Comparison of ENCODE assay signal across 8 cellular contexts in the genomic region with DNA sequence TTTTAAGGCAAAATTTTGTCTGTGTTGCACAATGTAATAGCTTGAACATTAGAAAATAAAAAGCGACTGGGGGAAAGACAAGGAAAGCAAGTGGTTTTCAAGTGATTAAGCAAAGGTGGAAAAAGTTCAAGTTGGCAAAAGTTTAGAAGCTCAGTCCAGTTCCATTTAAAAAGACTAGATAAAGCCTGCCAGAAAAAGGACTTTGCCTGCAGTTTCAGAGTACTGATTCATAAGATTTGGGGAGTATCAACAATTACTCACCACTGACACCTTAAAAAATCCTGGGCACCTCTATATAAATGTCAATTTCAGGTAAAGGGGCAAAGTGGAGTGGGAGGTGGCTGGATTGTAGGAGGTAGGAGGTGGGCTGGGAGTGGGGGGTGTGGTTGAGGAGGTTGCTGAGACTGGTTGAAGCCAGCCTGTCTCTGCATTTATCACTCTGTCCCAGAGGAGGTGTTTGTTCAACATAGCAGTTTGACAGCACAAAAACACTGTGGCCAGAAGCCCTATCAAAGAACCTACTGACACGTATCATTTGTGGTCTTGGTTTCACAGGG. TPM values are rescaled to one million over a fixed set of nuclear protein-coding genes. Genes with fewer than 3 reads are reported as not detected.
A peak's percentile ranks its signal among the peaks of the same experiment; 100 is the strongest.
DNase-seq lines count a peak whose midpoint lies in the region; ATAC-seq and TF ChIP-seq lines count a peak whose summit lies in the region.
"Had no signal": no experiment of that assay in that cellular context is flagged by ENCODE, and none has a peak within 500 bp of the region (broad histone marks: within the 10 kb centered on the region; RNA-seq: fewer than 3 reads in every experiment).

No MANE protein-coding gene starts in this region.

- no peaks in the 10 kb centered on the region for H3K9me3 ChIP-seq in adrenal gland (replicated peaks in 1 of 3)
- H3K9me3 ChIP-seq in hepatocyte (ENCODE audit: low read depth) = no peaks in the 10 kb centered on the region

- peak overlapping the region; percentile 22 for H3K4me2 ChIP-seq in hepatocyte

- H3K4me1 ChIP-seq in adrenal gland (replicated peaks in 1 of 2) (peaks cover 60 to 83% of the 10 kb centered on the region in 2 donors), hepatocyte (ENCODE audit: insufficient read depth) (peaks cover 9% of the 10 kb centered on the region)

- peaks cover 28% of the 10 kb centered on the region for H3K36me3 Mint-ChIP-seq in stimulated activated naive CD8-positive, alpha-beta T cell treated with anti-CD3 and anti-CD28 coated beads, Interleukin-15, Interleukin-2, amounts not matched to agents 100 ng/mL and 50 ng/mL, for 24 hours (ENCODE audit: low read depth)

- peaks cover 72% of the 10 kb centered on the region for H3K79me2 ChIP-seq in hepatocyte

- H3K27ac Mint-ChIP-seq in stimulated activated naive CD8-positive, alpha-beta T cell treated with anti-CD3 and anti-CD28 coated beads, Interleukin-15, Interleukin-2, amounts not matched to agents 100 ng/mL and 50 ng/mL, for 24 hours = peak overlapping the region; percentile 54

- no peaks in the 10 kb centered on the region for H3K9me2 ChIP-seq in hepatocyte (replicated peaks; ENCODE audit: insufficient read depth)

- peak overlapping the region; percentile 44 to 100 (median 86) for H3K27ac ChIP-seq in adrenal gland
- H3K27ac ChIP-seq in hepatocyte = no peak overlapping the region

- no peaks in the 10 kb centered on the region for H3K27me3 ChIP-seq in adrenal gland
- H3K27me3 ChIP-seq in hepatocyte = peaks cover 59% of the 10 kb centered on the region

- peaks cover 73% of the 10 kb centered on the region for H3K4me1 Mint-ChIP-seq in stimulated activated naive CD8-positive, alpha-beta T cell treated with anti-CD3 and anti-CD28 coated beads, Interleukin-15, Interleukin-2, amounts not matched to agents 100 ng/mL and 50 ng/mL, for 24 hours (ENCODE audit: low read depth)

- H3K27me3 Mint-ChIP-seq in stimulated activated naive CD8-positive, alpha-beta T cell treated with anti-CD3 and anti-CD28 coated beads, Interleukin-15, Interleukin-2, amounts not matched to agents 100 ng/mL and 50 ng/mL, for 24 hours = peaks cover 13% of the 10 kb centered on the region

- H3K36me3 ChIP-seq in adrenal gland (replicated peaks in 1 of 2) = peaks cover 0 to 5% of the 10 kb centered on the region in 2 donors
- H3K36me3 ChIP-seq in hepatocyte (replicated peaks; ENCODE audit: insufficient read depth, low read depth) = no peaks in the 10 kb centered on the region

- H2AFZ ChIP-seq in hepatocyte = no peak overlapping the region

- intact Hi-C loops in adrenal gland (cut with DNase I) = no loop called here

- TF ChIP-seq CTCF in adrenal gland (IDR thresholded peaks at IDR 0.05) (no peak), hepatocyte (IDR thresholded peaks at IDR 0.05; ENCODE audit: poor library complexity) (no peak)

- TF ChIP-seq POLR2A in adrenal gland (IDR thresholded peaks at IDR 0.05) = no peak

- WGBS in adrenal gland, 4 donors = 15 to 23% (median 20%) methylated on average over 2 of the region's 2 CpGs
- 57% methylated on average over 2 of the region's 2 CpGs for WGBS in hepatocyte (ENCODE audit: low lambda C conversion rate, missing lambda C conversion rate)

- no peaks in the 10 kb centered on the region for H3K9me3 Mint-ChIP-seq in stimulated activated naive CD8-positive, alpha-beta T cell treated with anti-CD3 and anti-CD28 coated beads, Interleukin-15, Interleukin-2, amounts not matched to agents 100 ng/mL and 50 ng/mL, for 24 hours

- no peaks in the 10 kb centered on the region for H4K20me1 ChIP-seq in hepatocyte (ENCODE audit: insufficient read depth, poor library complexity, severe bottlenecking)

- H3K4me3 Mint-ChIP-seq in stimulated activated naive CD8-positive, alpha-beta T cell treated with anti-CD3 and anti-CD28 coated beads, Interleukin-15, Interleukin-2, amounts not matched to agents 100 ng/mL and 50 ng/mL, for 24 hours = peak overlapping the region; percentile 5

- ATAC-seq in GM18861 (IDR thresholded peaks at IDR 0.05; ENCODE audit: unreplicated experiment) = no peak

- DNase-seq in LHCN-M2 (ENCODE audit: low read depth) (peak; percentile 34), adrenal gland (no peak), hepatocyte (ENCODE audit: low spot score) (no peak), NCI-H2081 treated with DMSO at 0.1 percent for 48 hours (lab: John Stamatoyannopoulos, UW) (no peak), OCI-M2 (lab: John Stamatoyannopoulos, UW; ENCODE audit: unreplicated experiment) (no peak)
- DNase-seq: anterior cingulate cortex had no signal

- H3K4me3 ChIP-seq in adrenal gland = no peak overlapping the region
- H3K4me3 ChIP-seq in hepatocyte = no peak overlapping the region

RNA-seq across cellular contexts. Expression of gene ZEB2, which starts 14.6 kb away (rescaled TPM):
- 52.9 and 56.7 TPM in 2 replicates for total RNA-seq in LHCN-M2 (2014; rRNA removed)
- 27.1 TPM for polyA plus RNA-seq in LHCN-M2 (2012)
- 100 to 1,000 TPM in 7 of 8 donors, 10 to 100 TPM in 1; 91.0 to 226 (median 165) TPM for total RNA-seq in adrenal gland
- 10 to 100 TPM; 29.0 to 95.8 (median 54.3) TPM for polyA plus RNA-seq in adrenal gland
- total RNA-seq in hepatocyte = 35.5 and 38.8 TPM in 2 replicates
- 17.2 and 17.8 TPM in 2 replicates for polyA plus RNA-seq in hepatocyte
